7 cellular contexts compared by ENCODE assay signal in genomic region chr13:99410646-99411475, GRCh38.
DNase-seq lines count a peak whose midpoint lies in the region; ATAC-seq, FAIRE-seq and TF ChIP-seq lines count a peak whose summit lies in the region.
"Not testable (repeated sequence)": the region's sequence is repeated elsewhere in the genome, so short reads cannot be mapped to it uniquely, and the experiment has no call there.

No MANE protein-coding gene starts in this region.

- peak overlapping the region in 6 of 10 donors; percentile 38 to 76 (median 63) for H3K27ac Mint-ChIP-seq in naive thymus-derived CD8-positive, alpha-beta T cell

- H3K9me3 Mint-ChIP-seq in naive thymus-derived CD8-positive, alpha-beta T cell, result not testable (repeated sequence)

- H3K9ac ChIP-seq in K562 (ENCODE audit: insufficient read depth in 1 of 2, low read depth in 2 of 2, low read length in 2 of 2), result not testable (repeated sequence)

- H3K4me3 Mint-ChIP-seq in naive thymus-derived CD8-positive, alpha-beta T cell, result peak overlapping the region in 1 of 10 donors; percentile 21

- peak; percentile 54 for ATAC-seq in GM19043 (IDR thresholded peaks at IDR 0.05; ENCODE audit: low read depth, unreplicated experiment)
- peak; percentile 48 for ATAC-seq in GM21786 (IDR thresholded peaks at IDR 0.05; ENCODE audit: unreplicated experiment)
- ATAC-seq in HG03565 (IDR thresholded peaks at IDR 0.05; ENCODE audit: unreplicated experiment), result peak; percentile 34
- not testable (repeated sequence) for ATAC-seq in K562; naive thymus-derived CD8-positive, alpha-beta T cell

- not testable (repeated sequence) for H3K27ac ChIP-seq in K562 (ENCODE audit: extremely low read depth, low read depth, low read length)

- H3K4me1 ChIP-seq in K562 (replicated peaks in 1 of 2; ENCODE audit: control insufficient read depth in 2 of 2, insufficient read depth in 2 of 2, low read length in 2 of 2), result not testable (repeated sequence)

- H3K4me1 Mint-ChIP-seq in naive thymus-derived CD8-positive, alpha-beta T cell, result peaks cover 18 to 34% (median 23%) of the 10 kb centered on the region in 4 donors

- not testable (repeated sequence) for H3K27me3 Mint-ChIP-seq in naive thymus-derived CD8-positive, alpha-beta T cell

- not testable (repeated sequence) for H3K9me1 ChIP-seq in K562 (ENCODE audit: control insufficient read depth, insufficient read depth, low read length)

- not testable (repeated sequence) for H3K36me3 ChIP-seq in K562 (ENCODE audit: control insufficient read depth, insufficient read depth, low read length)

- intact Hi-C loops in K562 (cut with micrococcal nuclease), result not testable (repeated sequence)

- H3K4me3 ChIP-seq in K562, result not testable (repeated sequence)

- H3K9me3 ChIP-seq in K562 (replicated peaks; ENCODE audit: control insufficient read depth, insufficient read depth, low read depth, low read length), result not testable (repeated sequence)

- H3K27me3 ChIP-seq in K562 (ENCODE audit: control insufficient read depth in 2 of 2, insufficient read depth in 2 of 2, low read length in 2 of 2), result not testable (repeated sequence)

- not testable (repeated sequence) for H2AFZ ChIP-seq in K562 (ENCODE audit: low read depth, low read length)

- 23% methylated on average over 8 of the region's 13 CpGs for WGBS in K562 (ENCODE audit: insufficient coverage, low coverage, missing lambda C conversion rate)

- in situ Hi-C loops in K562 (cut with MboI), result not testable (repeated sequence)

- POLR2A ChIA-PET in K562 (lab: Yijun Ruan, JAX), result not testable (repeated sequence)
- POLR2A ChIA-PET in naive thymus-derived CD8-positive, alpha-beta T cell (lab: Charles Lee), result interaction anchor here (0.7 to 2.6 kb wide), 7 partner anchors 9 to 357 kb away, joined by 3 to 15 read pairs (median 4); no protein-coding TSS in a partner anchor

- TF ChIP-seq CTCF in K562 (IDR thresholded peaks at IDR 0.05 in 2 of 3, conservative IDR thresholded peaks at IDR 0.05 in 1 of 3; ENCODE audit: insufficient read depth in 2 of 3, low read depth in 1 of 3, low read length in 3 of 3), result not testable (repeated sequence)

- not testable (repeated sequence) for H3K4me2 ChIP-seq in K562 (ENCODE audit: insufficient read depth, low read length)

- BruUV-seq in K562 (replicated peaks; lab: Mats Ljungman, UMichigan), result not testable (repeated sequence)

- DNase-seq in GM12891 (ENCODE audit: insufficient read length, low spot score); naive thymus-derived CD8-positive, alpha-beta T cell: not testable (repeated sequence)
- DNase-seq in activated CD8-positive, alpha-beta memory T cell treated with anti-CD3 and anti-CD28 coated beads, Interleukin-2, amount 50 U/mL, for 4 hours, result peak; percentile 8
- DNase-seq in K562 (ENCODE audit: extremely low read depth in 1 of 4, low spot score in 3 of 4), result peak in 1 of 4 experiments; percentile 21

- TF ChIP-seq RAD21 in K562 (CRISPR knock-in tag; conservative IDR thresholded peaks at IDR 0.05 in 1 of 2, IDR thresholded peaks at IDR 0.05 in 1 of 2), result not testable (repeated sequence)

- not testable (repeated sequence) for H4K20me1 ChIP-seq in K562 (replicated peaks; ENCODE audit: control insufficient read depth, insufficient read depth, low read length)

- not testable (repeated sequence) for TF ChIP-seq POLR2A in GM12891 (IDR thresholded peaks at IDR 0.05; ENCODE audit: low read depth, low read length); K562 (conservative IDR thresholded peaks at IDR 0.05)

- peak; percentile 90 for FAIRE-seq in GM12891 (lab: Jason Lieb, UNC)
- not testable (repeated sequence) for FAIRE-seq in K562 (lab: Jason Lieb, UNC)

- CTCF ChIA-PET in K562 (lab: Yijun Ruan, JAX; ENCODE audit: low intra/inter-chr PET ratio), result not testable (repeated sequence)

- peaks cover 6 to 13% (median 7%) of the 10 kb centered on the region in 3 donors for H3K36me3 Mint-ChIP-seq in naive thymus-derived CD8-positive, alpha-beta T cell

- not testable (repeated sequence) for TF ChIP-seq EP300 in K562 (IDR thresholded peaks at IDR 0.05; ENCODE audit: low read length)

- not testable (repeated sequence) for H3K79me2 ChIP-seq in K562 (ENCODE audit: control insufficient read depth, insufficient read depth, low read length)

TF ChIP-seq in GM12891, 5 proteins besides CTCF, POLR2A, EP300 and RAD21:
- peak; percentile 67 for TF ChIP-seq PAX5 (IDR thresholded peaks at IDR 0.05; ENCODE audit: insufficient read depth, low read length, severe bottlenecking)

TF ChIP-seq in K562, 482 proteins besides CTCF, POLR2A, EP300 and RAD21:
- 0 out of 2 replicates have a peak, but pooled peaks have one; percentile 23 for TF ChIP-seq ADNP (tag; IDR thresholded peaks at IDR 0.05)
- TF ChIP-seq, protein P1, sequence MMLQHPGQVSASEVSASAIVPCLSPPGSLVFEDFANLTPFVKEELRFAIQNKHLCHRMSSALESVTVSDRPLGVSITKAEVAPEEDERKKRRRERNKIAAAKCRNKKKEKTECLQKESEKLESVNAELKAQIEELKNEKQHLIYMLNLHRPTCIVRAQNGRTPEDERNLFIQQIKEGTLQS (IDR thresholded peaks at IDR 0.05), result peak; percentile 65
- TF ChIP-seq, protein P1 (CRISPR knock-in tag; conservative IDR thresholded peaks at IDR 0.05), result not testable (repeated sequence)
- TF ChIP-seq NFIC (IDR thresholded peaks at IDR 0.05), result peak; percentile 80
- TF ChIP-seq FOSL1 (tag; conservative IDR thresholded peaks at IDR 0.05), result 0 out of 2 replicates have a peak, but pooled peaks have one; percentile 15
- TF ChIP-seq ZNF316 (IDR thresholded peaks at IDR 0.05), result 0 out of 2 replicates have a peak, but pooled peaks have one; percentile 5
- peak; percentile 40; the same call in 1 of the 2 replicates for TF ChIP-seq NFE2 (IDR thresholded peaks at IDR 0.05; ENCODE audit: low read depth)
- peak; percentile 60 for TF ChIP-seq FOXM1 (IDR thresholded peaks at IDR 0.05; ENCODE audit: low read depth)
- not testable (repeated sequence) for TF ChIP-seq FOXM1 (CRISPR knock-in tag; IDR thresholded peaks at IDR 0.05; ENCODE audit: low read depth); JUND (tag; IDR thresholded peaks at IDR 0.05; ENCODE audit: borderline replicate concordance, low read depth, low read length)
- peak; percentile 62 for TF ChIP-seq JUND (IDR thresholded peaks at IDR 0.05; ENCODE audit: borderline replicate concordance, low read depth, low read length)
